ENCODE assay signal across 17 cellular contexts in genomic region chr1:244296010-244296409, GRCh38.
A peak's percentile ranks its signal among the peaks of the same experiment; 100 is the strongest.
DNase-seq lines count a peak whose midpoint lies in the region; ATAC-seq, FAIRE-seq and TF ChIP-seq lines count a peak whose summit lies in the region.
"Had no signal": no experiment of that assay in that cellular context is flagged by ENCODE, and none has a peak within 500 bp of the region (broad histone marks: within the 10 kb centered on the region; RNA-seq: fewer than 3 reads in every experiment).

No MANE protein-coding gene starts in this region.

- H3K27ac ChIP-seq in HEK293 (ENCODE audit: extremely low read depth, low read depth, low read length) (no peak overlapping the region), kidney (ENCODE audit: low read depth in 2 of 2, low read length in 2 of 2) (no peak overlapping the region), smooth muscle cell (ENCODE audit: low read depth) (peak overlapping the region; percentile 73), H9 (ENCODE audit: insufficient read length, low read depth, low read length) (no peak overlapping the region), MM.1S (ENCODE audit: low read length) (no peak overlapping the region)
- H3K27ac ChIP-seq: SK-N-MC had no signal

- H4K91ac ChIP-seq in H9 (ENCODE audit: insufficient read length, low read depth, low read length) = no peak overlapping the region

- no peak overlapping the region for H3K4ac ChIP-seq in H9 (ENCODE audit: low read depth, low read length)

- H3K23me2 ChIP-seq in H9 (ENCODE audit: insufficient read length, low read depth, low read length, poor library complexity, severe bottlenecking) = no peaks in the 10 kb centered on the region

- H3K79me1 ChIP-seq in H9 (ENCODE audit: insufficient read depth, low read depth, low read length, poor library complexity, severe bottlenecking) = no peaks in the 10 kb centered on the region

- H2BK120ac ChIP-seq in H9 (ENCODE audit: low read depth, low read length, poor library complexity, severe bottlenecking) = no peak overlapping the region

- H4K5ac ChIP-seq in H9 (ENCODE audit: insufficient read length, low read depth, low read length) = no peak overlapping the region

- H3K4me3 ChIP-seq in HEK293 (ENCODE audit: low read depth, low read length) = no peak overlapping the region
- no peak overlapping the region for H3K4me3 ChIP-seq in kidney (ENCODE audit: low read length in 2 of 2)
- no peak overlapping the region for H3K4me3 ChIP-seq in smooth muscle cell
- H3K4me3 ChIP-seq in MM.1S (ENCODE audit: low read length) = no peak overlapping the region
- H3K4me3 ChIP-seq: HAP-1, SK-N-MC had no signal

- no peak overlapping the region for H2BK12ac ChIP-seq in H9 (ENCODE audit: insufficient read length, low read depth, low read length)

- H2AFZ ChIP-seq in smooth muscle cell (ENCODE audit: low read depth) (peak overlapping the region; percentile 84), H9 (ENCODE audit: low read length) (no peak overlapping the region), MM.1S (ENCODE audit: low read length) (no peak overlapping the region)

- CTCF ChIA-PET in HEK293 (lab: Yijun Ruan, JAX) = interaction anchor here (0.6 to 1.3 kb wide), 4 partner anchors 8 to 206 kb away, joined by 3 read pairs; no protein-coding TSS in a partner anchor

- DNase-seq in chondrocyte (ENCODE audit: low spot score) = peak; percentile 18
- DNase-seq in kidney = peak; percentile 11
- no peak for DNase-seq in smooth muscle cell (lab: John Stamatoyannopoulos, UW; ENCODE audit: unreplicated experiment)
- DNase-seq in NCI-H1105 treated with DMSO at 0.1 percent for 48 hours (lab: John Stamatoyannopoulos, UW) = no peak
- no peak for DNase-seq in H9
- no peak for DNase-seq in MM.1S
- DNase-seq: EL, NCI-H1048, NCI-H146, NCI-H2081, NCI-H510A treated with DMSO at 0.1 percent for 48 hours, T-helper 1 cell had no signal

- H3K9ac ChIP-seq in kidney (ENCODE audit: low read length in 2 of 2) = no peak overlapping the region
- no peak overlapping the region for H3K9ac ChIP-seq in smooth muscle cell (ENCODE audit: low read depth)
- H3K9ac ChIP-seq in H9 (ENCODE audit: extremely low read depth, insufficient read length, low read length) = no peak overlapping the region
- no peak overlapping the region for H3K9ac ChIP-seq in MM.1S (ENCODE audit: low read length)

- no peak overlapping the region for H2BK20ac ChIP-seq in H9 (ENCODE audit: low read depth, low read length, poor library complexity, severe bottlenecking)

- no peak overlapping the region for H2BK5ac ChIP-seq in H9 (ENCODE audit: insufficient read length, low read length)

- no peaks in the 10 kb centered on the region for H3K9me2 ChIP-seq in MM.1S (replicated peaks; ENCODE audit: insufficient read depth, low read length)

- H3K56ac ChIP-seq in H9 (ENCODE audit: insufficient read length, low read depth, low read length) = no peak overlapping the region

- H3K27ac Mint-ChIP-seq in chondrocyte (ENCODE audit: unreplicated experiment) (no peak overlapping the region), H9 (no peak overlapping the region)

- H4K20me1 ChIP-seq in smooth muscle cell (ENCODE audit: low read depth) = no peaks in the 10 kb centered on the region
- no peaks in the 10 kb centered on the region for H4K20me1 ChIP-seq in H9 (ENCODE audit: control insufficient read depth, insufficient read depth, insufficient read length)
- no peaks in the 10 kb centered on the region for H4K20me1 ChIP-seq in MM.1S (ENCODE audit: insufficient read depth, low read length)

- no peaks in the 10 kb centered on the region for H3K27me3 Mint-ChIP-seq in chondrocyte (ENCODE audit: low read depth)
- H3K27me3 Mint-ChIP-seq in H9 (ENCODE audit: low read depth) = peaks cover 2% of the 10 kb centered on the region

- H2BK15ac ChIP-seq in H9 (ENCODE audit: low read depth, low read length) = no peak overlapping the region

- no peak for TF ChIP-seq CTCF in HEK293 (tag by site-specific recombination; IDR thresholded peaks at IDR 0.05)
- TF ChIP-seq CTCF in chondrocyte (IDR thresholded peaks at IDR 0.05) = no peak
- no peak for TF ChIP-seq CTCF in kidney (IDR thresholded peaks at IDR 0.05; ENCODE audit: borderline replicate concordance, extremely low read depth, insufficient read depth)
- TF ChIP-seq CTCF in smooth muscle cell (IDR thresholded peaks at IDR 0.05; ENCODE audit: borderline replicate concordance, insufficient read depth, poor library complexity, severe bottlenecking) = no peak
- no peak for TF ChIP-seq CTCF in H9 (conservative IDR thresholded peaks at IDR 0.05)
- TF ChIP-seq CTCF in MM.1S (IDR thresholded peaks at IDR 0.05; ENCODE audit: low read length) = no peak

- H3K27me3 ChIP-seq in smooth muscle cell (ENCODE audit: low read depth) (no peaks in the 10 kb centered on the region), H9 (ENCODE audit: insufficient read depth, low read length) (no peaks in the 10 kb centered on the region), MM.1S (replicated peaks; ENCODE audit: insufficient read depth, low read length) (no peaks in the 10 kb centered on the region)

- no peak overlapping the region for H3K18ac ChIP-seq in H9 (ENCODE audit: insufficient read length, low read depth, low read length)

- H3K79me2 ChIP-seq in smooth muscle cell (ENCODE audit: low read depth) (no peaks in the 10 kb centered on the region), H9 (ENCODE audit: insufficient read depth, low read length) (no peaks in the 10 kb centered on the region), MM.1S (ENCODE audit: low read length) (no peaks in the 10 kb centered on the region)

- H3F3A ChIP-seq in smooth muscle cell (ENCODE audit: low read depth) = peaks cover 9% of the 10 kb centered on the region
- H3F3A ChIP-seq in MM.1S (ENCODE audit: insufficient read depth, low read length) = peaks cover 8% of the 10 kb centered on the region

- H3K36me3 ChIP-seq in HEK293 (ENCODE audit: control insufficient read depth in 2 of 2, insufficient read depth in 1 of 2, low read length in 2 of 2) (no peaks in the 10 kb centered on the region), kidney (ENCODE audit: control insufficient read depth in 1 of 2, insufficient read depth in 2 of 2, low read length in 2 of 2) (no peaks in the 10 kb centered on the region), smooth muscle cell (ENCODE audit: low read depth) (no peaks in the 10 kb centered on the region), MM.1S (replicated peaks; ENCODE audit: insufficient read depth, low read length) (no peaks in the 10 kb centered on the region)
- H3K36me3 ChIP-seq: HAP-1 had no signal

- H3K9me3 ChIP-seq in HEK293 (ENCODE audit: control insufficient read depth, insufficient read depth, low read depth, low read length) (no peaks in the 10 kb centered on the region), kidney (ENCODE audit: control insufficient read depth in 1 of 2, low read length in 2 of 2) (no peaks in the 10 kb centered on the region), smooth muscle cell (replicated peaks; ENCODE audit: low read depth) (no peaks in the 10 kb centered on the region), H9 (ENCODE audit: control insufficient read depth, low read depth, low read length) (no peaks in the 10 kb centered on the region), MM.1S (replicated peaks; ENCODE audit: insufficient read depth, low read length) (no peaks in the 10 kb centered on the region)
- H3K9me3 ChIP-seq: HAP-1 had no signal

- FAIRE-seq in kidney (lab: Jason Lieb, UNC) = no peak
- FAIRE-seq: GM19239 had no signal

- H3K4me1 Mint-ChIP-seq in chondrocyte (ENCODE audit: low read depth) (peaks cover 6% of the 10 kb centered on the region), H9 (peaks cover 3 to 6% of the 10 kb centered on the region in 2 experiments)

- H3K36me3 Mint-ChIP-seq in chondrocyte (ENCODE audit: low read depth) (no peaks in the 10 kb centered on the region), H9 (ENCODE audit: insufficient read depth in 1 of 3, low read depth in 3 of 3) (no peaks in the 10 kb centered on the region)

- H3K9me3 Mint-ChIP-seq in chondrocyte (ENCODE audit: low read depth) = no peaks in the 10 kb centered on the region
- H3K9me3 Mint-ChIP-seq in H9 = no peaks in the 10 kb centered on the region

- H4K8ac ChIP-seq in H9 (replicated peaks; ENCODE audit: insufficient read length, low read depth, low read length) = no peak overlapping the region

- no peak overlapping the region for H3K14ac ChIP-seq in H9 (ENCODE audit: insufficient read depth, low read length)

- no peak overlapping the region for H2AK5ac ChIP-seq in H9 (ENCODE audit: insufficient read length, low read length)

- H3K4me1 ChIP-seq in HEK293 (ENCODE audit: control insufficient read depth, insufficient read depth, low read length) (no peaks in the 10 kb centered on the region), kidney (ENCODE audit: control insufficient read depth in 1 of 2, insufficient read depth in 1 of 2, low read depth in 1 of 2, low read length in 2 of 2) (peaks cover 0 to 6% of the 10 kb centered on the region in 2 donors), smooth muscle cell (ENCODE audit: low read depth) (no peaks in the 10 kb centered on the region), H9 (ENCODE audit: insufficient read depth, low read length) (no peaks in the 10 kb centered on the region), MM.1S (ENCODE audit: low read length) (no peaks in the 10 kb centered on the region)

- POLR2A ChIA-PET in HEK293 (lab: Yijun Ruan, JAX) = interaction anchor here (0.5 to 0.7 kb wide), 2 partner anchors 16 to 974 kb away, joined by 3 to 5 read pairs; no protein-coding TSS in a partner anchor

- intact Hi-C loops in kidney (cut with DNase I) = no loop called here

- no peak overlapping the region for H3K23ac ChIP-seq in H9 (ENCODE audit: insufficient read length, low read depth, low read length)

- 52% methylated on average over 7 of the region's 7 CpGs for WGBS in smooth muscle cell (ENCODE audit: low lambda C conversion rate)
- no CpG with 5 or more reads among the region's 7 CpGs for WGBS in H9 (ENCODE audit: extremely low coverage, insufficient read length, low lambda C conversion rate)

- no peak overlapping the region for H3T11ph ChIP-seq in H9 (ENCODE audit: low read length)

- ATAC-seq in GM18907 (IDR thresholded peaks at IDR 0.05; ENCODE audit: unreplicated experiment) = no peak

- H3K4me3 Mint-ChIP-seq in chondrocyte (ENCODE audit: unreplicated experiment) (no peak overlapping the region), H9 (no peak overlapping the region)

- peak overlapping the region; percentile 63 for H3K4me2 ChIP-seq in smooth muscle cell
- H3K4me2 ChIP-seq in H9 (ENCODE audit: insufficient read depth, insufficient read length, low read length) = no peak overlapping the region
- H3K4me2 ChIP-seq in MM.1S (ENCODE audit: low read depth, low read length) = no peak overlapping the region

TF ChIP-seq in HEK293, 187 proteins besides CTCF, POLR2A, EP300 and RAD21:
- no peak for TF ChIP-seq ZFP41 (tag by site-specific recombination; IDR thresholded peaks at IDR 0.05; ENCODE audit: borderline replicate concordance)
- no peak for TF ChIP-seq ZNF529 (tag by site-specific recombination; IDR thresholded peaks at IDR 0.05; ENCODE audit: insufficient replicate concordance)
- no peak for TF ChIP-seq ZNF670 (tag by site-specific recombination; IDR thresholded peaks at IDR 0.05; ENCODE audit: low read depth)
- TF ChIP-seq ZNF221 (tag by site-specific recombination; IDR thresholded peaks at IDR 0.05; ENCODE audit: borderline replicate concordance) = no peak
- TF ChIP-seq ZFHX2 (tag by site-specific recombination; conservative IDR thresholded peaks at IDR 0.05) = 0 out of 2 replicates have a peak, but pooled peaks have one; percentile 12
- no peak for TF ChIP-seq SCRT2 (tag by site-specific recombination; IDR thresholded peaks at IDR 0.05)

Comparison
In these comparisons a context has a peak if more than half of its experiments do, and no peak if none do; other contexts are left out.
1. DNase-seq: peak in chondrocyte (single experiment) and kidney (single experiment); none in smooth muscle cell (single experiment), NCI-H1105 treated with DMSO at 0.1 percent for 48 hours (single experiment), H9 (single experiment) and MM.1S (single experiment).